In the genomic region with DNA sequence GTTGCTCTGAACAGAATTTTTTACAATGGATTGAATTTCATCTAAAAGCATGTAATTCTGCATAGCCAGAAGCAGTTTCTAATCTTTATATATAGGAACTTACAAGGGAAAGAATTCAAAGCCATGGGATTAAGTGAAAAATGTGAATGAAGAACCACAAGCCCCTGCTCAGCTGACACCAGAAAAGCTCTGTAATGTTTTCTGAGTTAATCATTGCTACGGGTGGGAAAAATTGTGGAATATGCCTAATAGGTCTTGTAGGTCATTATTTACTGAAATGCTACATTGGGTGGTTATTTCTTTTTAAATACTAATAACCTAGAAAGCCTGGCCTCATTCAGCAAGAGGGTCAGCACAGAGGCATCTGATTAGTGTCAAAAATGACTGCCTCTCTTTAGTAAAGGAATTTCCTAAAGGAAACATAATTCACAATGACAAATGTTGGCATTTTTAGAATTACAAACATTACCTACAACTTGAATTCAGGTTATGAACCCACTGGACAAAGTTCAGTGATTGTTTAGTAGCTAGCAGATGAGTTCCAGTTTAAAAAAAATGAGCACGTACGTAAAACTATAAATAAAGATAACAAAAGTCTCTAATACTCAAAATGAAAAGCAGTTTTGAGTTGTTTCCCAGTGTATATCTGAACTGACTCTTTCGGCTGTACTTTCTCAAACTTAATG, we compare ENCODE assay signal across 19 cellular contexts.
DNase-seq lines count a peak whose midpoint lies in the region; ATAC-seq and TF ChIP-seq lines count a peak whose summit lies in the region.
"Had no signal": no experiment of that assay in that cellular context is flagged by ENCODE, and none has a peak within 500 bp of the region (broad histone marks: within the 10 kb centered on the region; RNA-seq: fewer than 3 reads in every experiment).

No MANE protein-coding gene starts in this region.

- DNase-seq in GM06990 (ENCODE audit: extremely low read depth, insufficient read length) (peak; percentile 21), SW480 (ENCODE audit: low spot score) (peak; percentile 33), fibroblast of villous mesenchyme (ENCODE audit: low read depth) (peak; percentile 95), pulmonary artery endothelial cell (ENCODE audit: low read depth, low spot score) (peak; percentile 59), Kasumi-1 (lab: John Stamatoyannopoulos, UW) (no peak)
- no peak for DNase-seq in T-helper 2 cell treated with Interferon-gamma antibody and Interleukin-4, amounts not matched to agents 5 μg/mL and 100 μg/mL, for 36 hours (ENCODE audit: low spot score)
- no peak for DNase-seq in stimulated activated CD8-positive, alpha-beta memory T cell treated with anti-CD3 and anti-CD28 coated beads, Interleukin-4, amount 100 ng/mL, for 48 hours
- DNase-seq: activated CD4-positive, alpha-beta T cell treated with anti-CD3 and anti-CD28 coated beads, Interleukin-2, amount 10 ng/mL, durations not matched to agents 7 days and 5 days; activated T-cell treated with anti-CD3 and anti-CD28 coated beads, Interleukin-2, amount 50 U/mL, for 72 hours; H9; midbrain; NCI-H1092; NCI-H446; PC-9; stimulated activated CD4-positive, alpha-beta T cell treated with anti-CD3 and anti-CD28 coated beads, Interleukin-4, amount 100 ng/mL, for 1 hour; stimulated activated naive CD4-positive, alpha-beta T cell treated with Interleukin-2 at 50 U/mL for 16 hours; T-helper 2 cell had no signal

- peaks cover 4% of the 10 kb centered on the region for H3K9me3 Mint-ChIP-seq in T-helper 2 cell treated with Interferon-gamma antibody and Interleukin-4, amounts not matched to agents 5 μg/mL and 100 μg/mL, for 36 hours
- H3K9me3 Mint-ChIP-seq: activated CD4-positive, alpha-beta T cell treated with anti-CD3 and anti-CD28 coated beads, Interleukin-2, amount 10 ng/mL, durations not matched to agents 7 days and 5 days had no signal

- no peaks in the 10 kb centered on the region for H3K27me3 ChIP-seq in GM06990 (replicated peaks; ENCODE audit: control insufficient read depth, insufficient read depth, low read length)

- H3K4me3 Mint-ChIP-seq in T-helper 2 cell treated with Interferon-gamma antibody and Interleukin-4, amounts not matched to agents 5 μg/mL and 100 μg/mL, for 36 hours: no peak overlapping the region
- H3K4me3 Mint-ChIP-seq: activated CD4-positive, alpha-beta T cell treated with anti-CD3 and anti-CD28 coated beads, Interleukin-2, amount 10 ng/mL, durations not matched to agents 7 days and 5 days; activated T-cell treated with anti-CD3 and anti-CD28 coated beads, Interleukin-2, amount 50 U/mL, for 72 hours; CD14-positive monocyte; H9 had no signal

- peaks cover 2% of the 10 kb centered on the region for H3K27me3 Mint-ChIP-seq in T-helper 2 cell treated with Interferon-gamma antibody and Interleukin-4, amounts not matched to agents 5 μg/mL and 100 μg/mL, for 36 hours (ENCODE audit: low read depth)

- ATAC-seq in GM21528 (IDR thresholded peaks at IDR 0.05; ENCODE audit: low FRiP score, unreplicated experiment): no peak
- ATAC-seq: activated T-cell treated with anti-CD3 and anti-CD28 coated beads, Interleukin-2, amount 50 U/mL, for 72 hours had no signal

- no peaks in the 10 kb centered on the region for H3K36me3 Mint-ChIP-seq in T-helper 2 cell treated with Interferon-gamma antibody and Interleukin-4, amounts not matched to agents 5 μg/mL and 100 μg/mL, for 36 hours (ENCODE audit: low read depth)
- H3K36me3 Mint-ChIP-seq: CD14-positive monocyte had no signal

- no peaks in the 10 kb centered on the region for H3K4me1 Mint-ChIP-seq in T-helper 2 cell treated with Interferon-gamma antibody and Interleukin-4, amounts not matched to agents 5 μg/mL and 100 μg/mL, for 36 hours (ENCODE audit: low read depth)
- H3K4me1 Mint-ChIP-seq: activated CD4-positive, alpha-beta T cell treated with anti-CD3 and anti-CD28 coated beads, Interleukin-2, amount 10 ng/mL, durations not matched to agents 7 days and 5 days; CD14-positive monocyte; H9 had no signal

- H3K4me3 ChIP-seq in GM06990 (replicated peaks; ENCODE audit: low read depth, low read length) (no peak overlapping the region), fibroblast of villous mesenchyme (ENCODE audit: low read depth, low read length) (no peak overlapping the region)
- H3K4me3 ChIP-seq: PC-9 had no signal

- TF ChIP-seq CTCF in GM06990 (IDR thresholded peaks at IDR 0.05; ENCODE audit: insufficient read depth, low read length, poor library complexity, severe bottlenecking) (no peak), fibroblast of villous mesenchyme (IDR thresholded peaks at IDR 0.05; ENCODE audit: insufficient read depth, low read depth, low read length) (no peak)

- no peaks in the 10 kb centered on the region for H3K36me3 ChIP-seq in GM06990 (ENCODE audit: control insufficient read depth, insufficient read depth, low read length)

- no peak overlapping the region for H3K27ac Mint-ChIP-seq in T-helper 2 cell treated with Interferon-gamma antibody and Interleukin-4, amounts not matched to agents 5 μg/mL and 100 μg/mL, for 36 hours
- H3K27ac Mint-ChIP-seq: activated CD4-positive, alpha-beta T cell treated with anti-CD3 and anti-CD28 coated beads, Interleukin-2, amount 10 ng/mL, durations not matched to agents 7 days and 5 days; activated T-cell treated with anti-CD3 and anti-CD28 coated beads, Interleukin-2, amount 50 U/mL, for 72 hours; CD14-positive monocyte; H9 had no signal

Comparison
In these comparisons a context has a peak if more than half of its experiments do, and no peak if none do; other contexts are left out.
1. DNase-seq: peak in GM06990 (single experiment), SW480 (single experiment), fibroblast of villous mesenchyme (single experiment) and pulmonary artery endothelial cell (single experiment); none in T-helper 2 cell treated with Interferon-gamma antibody and Interleukin-4, amounts not matched to agents 5 μg/mL and 100 μg/mL, for 36 hours (single experiment), Kasumi-1 (0 of 2) and stimulated activated CD8-positive, alpha-beta memory T cell treated with anti-CD3 and anti-CD28 coated beads, Interleukin-4, amount 100 ng/mL, for 48 hours (single experiment).